Comparison of ENCODE assay signal across 8 cellular contexts in the genomic region with DNA sequence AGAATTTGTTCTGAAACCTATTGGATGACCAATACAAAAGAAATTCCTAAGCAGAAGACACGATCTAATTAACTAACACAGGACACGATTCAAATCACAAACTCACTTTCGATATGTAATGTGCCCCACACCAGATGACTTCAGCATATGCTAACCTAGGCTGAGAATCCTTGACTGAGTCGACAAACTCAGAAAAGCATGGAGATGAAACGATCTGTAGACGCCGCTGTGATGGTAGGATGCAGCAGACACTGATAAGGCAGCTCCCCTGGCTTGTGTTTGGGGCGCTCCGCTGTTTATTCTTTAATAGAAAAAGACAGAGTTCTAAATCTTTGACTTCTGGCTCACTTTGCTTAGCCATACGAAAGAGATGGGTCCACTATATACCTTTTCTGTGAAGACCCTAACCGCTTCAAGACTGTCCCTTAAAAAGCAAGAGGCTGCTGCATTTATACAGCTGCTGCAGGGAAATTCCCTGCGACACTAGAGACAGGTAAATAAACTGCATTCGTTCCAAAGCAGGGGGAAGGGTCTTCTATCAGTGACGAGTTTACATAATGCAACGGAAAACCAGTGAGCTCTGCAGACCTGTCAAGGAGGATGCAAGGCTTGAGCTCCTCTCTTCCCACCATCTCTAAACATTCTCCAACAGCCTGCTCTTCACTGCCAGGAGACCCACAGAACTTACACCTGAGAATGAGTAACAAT. TPM values are rescaled to one million over a fixed set of nuclear protein-coding genes. Genes with fewer than 3 reads are reported as not detected.
DNase-seq lines count a peak whose midpoint lies in the region; ATAC-seq and TF ChIP-seq lines count a peak whose summit lies in the region.

No MANE protein-coding gene starts in this region.

- H3K9me2 ChIP-seq in DOHH2 (replicated peaks; ENCODE audit: control insufficient read depth, low read length) = no peaks in the 10 kb centered on the region

- peaks cover 15% of the 10 kb centered on the region; the same call in 1 of the 2 replicates for H3F3A ChIP-seq in DOHH2 (ENCODE audit: control insufficient read depth, insufficient read depth)

- H3K9me3 Mint-ChIP-seq in chondrocyte (ENCODE audit: low read depth) = no peaks in the 10 kb centered on the region

- H3K4me3 Mint-ChIP-seq in chondrocyte (ENCODE audit: unreplicated experiment) = peak overlapping the region; percentile 91

- H3K9me3 ChIP-seq in DOHH2 (ENCODE audit: control insufficient read depth, insufficient read depth, low read length) (no peaks in the 10 kb centered on the region), mucosa of rectum (ENCODE audit: control insufficient read depth in 2 of 2, low read length in 2 of 2) (no peaks in the 10 kb centered on the region)

- no peak for ATAC-seq in left lobe of liver

- in situ Hi-C loops in GM13976 (cut with MboI; ENCODE audit: low sequenced_read_pairs, unreplicated experiment) = no loop called here

- H3K4me1 ChIP-seq in DOHH2 (ENCODE audit: control insufficient read depth, low read length) (peaks cover 32% of the 10 kb centered on the region), mucosa of rectum (ENCODE audit: control insufficient read depth in 2 of 2, insufficient read depth in 2 of 2, low read length in 2 of 2) (peaks cover 10 to 12% of the 10 kb centered on the region in 2 donors)

- peaks cover 10% of the 10 kb centered on the region; the same call in 1 of the 2 replicates for H4K20me1 ChIP-seq in DOHH2 (ENCODE audit: control insufficient read depth, insufficient read depth, low read depth, low read length)

- peak overlapping the region; percentile 88 for H3K4me3 ChIP-seq in DOHH2 (ENCODE audit: low read length)
- H3K4me3 ChIP-seq in mucosa of rectum (ENCODE audit: low read length in 2 of 2) = peak overlapping the region; percentile 73 to 89

- H3K27me3 ChIP-seq in DOHH2 (ENCODE audit: control insufficient read depth, low read length) (no peaks in the 10 kb centered on the region), mucosa of rectum (ENCODE audit: control insufficient read depth in 2 of 2, insufficient read depth in 2 of 2, low read length in 2 of 2) (no peaks in the 10 kb centered on the region)

- H3K9ac ChIP-seq in mucosa of rectum (ENCODE audit: low read depth in 1 of 2, low read length in 2 of 2) = peak overlapping the region; percentile 80 to 85

- H3K4me1 Mint-ChIP-seq in chondrocyte (ENCODE audit: low read depth) = peaks cover 42% of the 10 kb centered on the region

- peaks cover 34% of the 10 kb centered on the region for H3K36me3 ChIP-seq in DOHH2 (ENCODE audit: control insufficient read depth, low read length)
- H3K36me3 ChIP-seq in mucosa of rectum (ENCODE audit: control insufficient read depth in 2 of 2, insufficient read depth in 2 of 2, low read length in 2 of 2) = peaks cover 2 to 5% of the 10 kb centered on the region in 2 donors

- DNase-seq in NCI-H510A (lab: John Stamatoyannopoulos, UW) (peak; percentile 14), chondrocyte (ENCODE audit: low spot score) (no peak), middle frontal gyrus (ENCODE audit: extremely low spot score, low spot score) (no peak), left lobe of liver (ENCODE audit: low spot score) (no peak), GM13976 (ENCODE audit: low spot score) (no peak), GM19240 (ENCODE audit: insufficient read length, low spot score) (no peak)

- TF ChIP-seq CTCF in DOHH2 (IDR thresholded peaks at IDR 0.05; ENCODE audit: low read depth, low read length, poor library complexity, severe bottlenecking) = no peak
- no peak for TF ChIP-seq CTCF in chondrocyte (IDR thresholded peaks at IDR 0.05)
- TF ChIP-seq CTCF in GM13976 (IDR thresholded peaks at IDR 0.05; ENCODE audit: borderline replicate concordance, control extremely low read depth, extremely low read depth, insufficient read depth, missing control alignments) = no peak

- peak overlapping the region; percentile 100 for H3K27ac Mint-ChIP-seq in chondrocyte (ENCODE audit: unreplicated experiment)

- no peaks in the 10 kb centered on the region for H3K27me3 Mint-ChIP-seq in chondrocyte (ENCODE audit: low read depth)

- peaks cover 59% of the 10 kb centered on the region for H3K79me2 ChIP-seq in DOHH2 (ENCODE audit: control insufficient read depth, low read length)

- peaks cover 5% of the 10 kb centered on the region for H3K36me3 Mint-ChIP-seq in chondrocyte (ENCODE audit: low read depth)

- peak overlapping the region; percentile 91 for H3K4me2 ChIP-seq in DOHH2 (ENCODE audit: low read length)

- H3K27ac ChIP-seq in DOHH2 (ENCODE audit: low read depth, low read length) (peak overlapping the region; percentile 56; the same call in 1 of the 2 replicates), mucosa of rectum (ENCODE audit: low read depth in 2 of 2, low read length in 2 of 2) (peak overlapping the region in 1 of 2 donors; percentile 86)

RNA-seq across cellular contexts. Expression of a gene that starts 0.9 kb away (rescaled TPM):
- total RNA-seq in chondrocyte (69.7 to 86.2 TPM (median 69.8 TPM) in 3 replicates), left lobe of liver (23.4 TPM)

RNA-seq across cellular contexts. Expression of a gene that starts 21.8 kb away (rescaled TPM):
- 38.1 to 44.4 TPM (median 39.7 TPM) in 3 replicates for total RNA-seq in chondrocyte
- total RNA-seq in left lobe of liver = 7.1 TPM

RNA-seq across cellular contexts. Expression of a gene that starts 22.0 kb away (rescaled TPM):
- total RNA-seq in chondrocyte = 61.7 to 71.8 TPM (median 62.2 TPM) in 3 replicates
- total RNA-seq in left lobe of liver = 28.0 TPM

RNA-seq across cellular contexts. Expression of a gene that starts 56.1 kb away (rescaled TPM):
- 29.3 to 38.5 TPM (median 30.4 TPM) in 3 replicates for total RNA-seq in chondrocyte
- 13.4 TPM for total RNA-seq in left lobe of liver
